In the genomic region with DNA sequence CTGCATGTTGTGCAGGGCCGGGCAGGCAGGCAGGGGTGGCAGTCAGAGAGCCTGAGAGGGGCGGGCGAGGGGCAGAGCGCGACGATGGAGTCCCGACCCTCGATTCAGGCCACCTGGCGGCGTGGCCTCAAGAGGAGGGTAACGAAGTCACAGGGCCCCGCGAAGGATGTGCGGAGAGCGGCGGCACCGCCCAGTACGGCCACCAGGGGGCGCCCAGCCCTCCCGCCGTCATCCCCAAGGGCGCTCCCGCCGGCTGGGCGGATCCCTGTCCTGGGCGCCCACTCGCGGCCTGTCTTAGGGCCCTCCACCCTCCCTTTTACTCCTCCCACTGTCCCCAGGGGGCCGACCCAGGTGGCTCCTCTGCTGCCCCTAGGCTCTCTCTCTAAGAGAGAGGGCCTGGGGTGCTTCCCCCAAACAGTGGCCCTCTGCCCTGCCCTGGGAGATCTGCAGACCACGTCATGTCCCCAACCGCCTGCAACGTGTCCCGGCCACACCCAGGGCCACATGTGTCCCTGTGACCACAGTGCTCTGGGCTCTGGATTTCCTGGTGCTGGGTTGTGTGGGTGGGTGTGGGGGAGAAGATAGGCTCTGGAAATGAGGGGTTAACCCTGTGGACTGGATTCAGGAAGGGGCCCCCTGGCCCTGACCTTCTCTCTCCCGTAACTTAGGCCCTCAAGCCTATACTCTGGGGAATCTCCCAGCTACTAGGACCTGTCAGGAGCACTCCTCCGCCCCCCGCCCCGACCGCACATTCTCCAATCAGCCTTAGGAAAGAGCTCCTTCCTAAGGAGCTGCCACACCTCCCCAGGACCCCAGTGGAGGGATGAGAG, we compare ENCODE assay signal across 1 cellular context.
A peak's percentile ranks its signal among the peaks of the same experiment; 100 is the strongest.
TF ChIP-seq lines count a peak whose summit lies in the region.

No MANE protein-coding gene starts in this region.

TF ChIP-seq in K562, 482 proteins besides CTCF, POLR2A, EP300 and RAD21 (continued from another document and continues in another):
- TF ChIP-seq, protein P1, sequence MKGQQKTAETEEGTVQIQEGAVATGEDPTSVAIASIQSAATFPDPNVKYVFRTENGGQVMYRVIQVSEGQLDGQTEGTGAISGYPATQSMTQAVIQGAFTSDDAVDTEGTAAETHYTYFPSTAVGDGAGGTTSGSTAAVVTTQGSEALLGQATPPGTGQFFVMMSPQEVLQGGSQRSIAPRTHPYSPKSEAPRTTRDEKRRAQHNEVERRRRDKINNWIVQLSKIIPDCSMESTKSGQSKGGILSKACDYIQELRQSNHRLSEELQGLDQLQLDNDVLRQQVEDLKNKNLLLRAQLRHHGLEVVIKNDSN (CRISPR knock-in tag; IDR thresholded peaks at IDR 0.05) = peak; percentile 51
- TF ChIP-seq RNF2 (IDR thresholded peaks at IDR 0.05) (peak; percentile 66), KDM5B (IDR thresholded peaks at IDR 0.05; ENCODE audit: insufficient replicate concordance, low read depth, low read length) (peak; percentile 69), MBD2 (IDR thresholded peaks at IDR 0.05; ENCODE audit: borderline replicate concordance, low read depth) (peak; percentile 46; the same call in 1 of the 2 replicates), ZNF583 (CRISPR knock-in tag; IDR thresholded peaks at IDR 0.05) (peak; percentile 86), NR4A1 (CRISPR knock-in tag; IDR thresholded peaks at IDR 0.05) (no peak), NR4A1 (tag; IDR thresholded peaks at IDR 0.05) (peak; percentile 76; the same call in 1 of the 2 replicates), SIN3B (IDR thresholded peaks at IDR 0.05; ENCODE audit: low read depth) (0 out of 2 replicates have a peak, but pooled peaks have one; percentile 48), YBX1 (IDR thresholded peaks at IDR 0.05) (no peak), ZNF717 (CRISPR knock-in tag; IDR thresholded peaks at IDR 0.05) (no peak), OTX1 (CRISPR knock-in tag; IDR thresholded peaks at IDR 0.05) (0 out of 2 replicates have a peak, but pooled peaks have one; percentile 60), SMAD3 (CRISPR knock-in tag; conservative IDR thresholded peaks at IDR 0.05) (peak; percentile 75; the same call in 1 of the 2 replicates), HDAC6 (IDR thresholded peaks at IDR 0.05; ENCODE audit: low read depth, low read length) (no peak), CXXC5 (CRISPR knock-in tag; IDR thresholded peaks at IDR 0.05) (peak; percentile 83), SMAD4 (CRISPR knock-in tag; conservative IDR thresholded peaks at IDR 0.05) (peak; percentile 93)
- TF ChIP-seq, protein P2, sequence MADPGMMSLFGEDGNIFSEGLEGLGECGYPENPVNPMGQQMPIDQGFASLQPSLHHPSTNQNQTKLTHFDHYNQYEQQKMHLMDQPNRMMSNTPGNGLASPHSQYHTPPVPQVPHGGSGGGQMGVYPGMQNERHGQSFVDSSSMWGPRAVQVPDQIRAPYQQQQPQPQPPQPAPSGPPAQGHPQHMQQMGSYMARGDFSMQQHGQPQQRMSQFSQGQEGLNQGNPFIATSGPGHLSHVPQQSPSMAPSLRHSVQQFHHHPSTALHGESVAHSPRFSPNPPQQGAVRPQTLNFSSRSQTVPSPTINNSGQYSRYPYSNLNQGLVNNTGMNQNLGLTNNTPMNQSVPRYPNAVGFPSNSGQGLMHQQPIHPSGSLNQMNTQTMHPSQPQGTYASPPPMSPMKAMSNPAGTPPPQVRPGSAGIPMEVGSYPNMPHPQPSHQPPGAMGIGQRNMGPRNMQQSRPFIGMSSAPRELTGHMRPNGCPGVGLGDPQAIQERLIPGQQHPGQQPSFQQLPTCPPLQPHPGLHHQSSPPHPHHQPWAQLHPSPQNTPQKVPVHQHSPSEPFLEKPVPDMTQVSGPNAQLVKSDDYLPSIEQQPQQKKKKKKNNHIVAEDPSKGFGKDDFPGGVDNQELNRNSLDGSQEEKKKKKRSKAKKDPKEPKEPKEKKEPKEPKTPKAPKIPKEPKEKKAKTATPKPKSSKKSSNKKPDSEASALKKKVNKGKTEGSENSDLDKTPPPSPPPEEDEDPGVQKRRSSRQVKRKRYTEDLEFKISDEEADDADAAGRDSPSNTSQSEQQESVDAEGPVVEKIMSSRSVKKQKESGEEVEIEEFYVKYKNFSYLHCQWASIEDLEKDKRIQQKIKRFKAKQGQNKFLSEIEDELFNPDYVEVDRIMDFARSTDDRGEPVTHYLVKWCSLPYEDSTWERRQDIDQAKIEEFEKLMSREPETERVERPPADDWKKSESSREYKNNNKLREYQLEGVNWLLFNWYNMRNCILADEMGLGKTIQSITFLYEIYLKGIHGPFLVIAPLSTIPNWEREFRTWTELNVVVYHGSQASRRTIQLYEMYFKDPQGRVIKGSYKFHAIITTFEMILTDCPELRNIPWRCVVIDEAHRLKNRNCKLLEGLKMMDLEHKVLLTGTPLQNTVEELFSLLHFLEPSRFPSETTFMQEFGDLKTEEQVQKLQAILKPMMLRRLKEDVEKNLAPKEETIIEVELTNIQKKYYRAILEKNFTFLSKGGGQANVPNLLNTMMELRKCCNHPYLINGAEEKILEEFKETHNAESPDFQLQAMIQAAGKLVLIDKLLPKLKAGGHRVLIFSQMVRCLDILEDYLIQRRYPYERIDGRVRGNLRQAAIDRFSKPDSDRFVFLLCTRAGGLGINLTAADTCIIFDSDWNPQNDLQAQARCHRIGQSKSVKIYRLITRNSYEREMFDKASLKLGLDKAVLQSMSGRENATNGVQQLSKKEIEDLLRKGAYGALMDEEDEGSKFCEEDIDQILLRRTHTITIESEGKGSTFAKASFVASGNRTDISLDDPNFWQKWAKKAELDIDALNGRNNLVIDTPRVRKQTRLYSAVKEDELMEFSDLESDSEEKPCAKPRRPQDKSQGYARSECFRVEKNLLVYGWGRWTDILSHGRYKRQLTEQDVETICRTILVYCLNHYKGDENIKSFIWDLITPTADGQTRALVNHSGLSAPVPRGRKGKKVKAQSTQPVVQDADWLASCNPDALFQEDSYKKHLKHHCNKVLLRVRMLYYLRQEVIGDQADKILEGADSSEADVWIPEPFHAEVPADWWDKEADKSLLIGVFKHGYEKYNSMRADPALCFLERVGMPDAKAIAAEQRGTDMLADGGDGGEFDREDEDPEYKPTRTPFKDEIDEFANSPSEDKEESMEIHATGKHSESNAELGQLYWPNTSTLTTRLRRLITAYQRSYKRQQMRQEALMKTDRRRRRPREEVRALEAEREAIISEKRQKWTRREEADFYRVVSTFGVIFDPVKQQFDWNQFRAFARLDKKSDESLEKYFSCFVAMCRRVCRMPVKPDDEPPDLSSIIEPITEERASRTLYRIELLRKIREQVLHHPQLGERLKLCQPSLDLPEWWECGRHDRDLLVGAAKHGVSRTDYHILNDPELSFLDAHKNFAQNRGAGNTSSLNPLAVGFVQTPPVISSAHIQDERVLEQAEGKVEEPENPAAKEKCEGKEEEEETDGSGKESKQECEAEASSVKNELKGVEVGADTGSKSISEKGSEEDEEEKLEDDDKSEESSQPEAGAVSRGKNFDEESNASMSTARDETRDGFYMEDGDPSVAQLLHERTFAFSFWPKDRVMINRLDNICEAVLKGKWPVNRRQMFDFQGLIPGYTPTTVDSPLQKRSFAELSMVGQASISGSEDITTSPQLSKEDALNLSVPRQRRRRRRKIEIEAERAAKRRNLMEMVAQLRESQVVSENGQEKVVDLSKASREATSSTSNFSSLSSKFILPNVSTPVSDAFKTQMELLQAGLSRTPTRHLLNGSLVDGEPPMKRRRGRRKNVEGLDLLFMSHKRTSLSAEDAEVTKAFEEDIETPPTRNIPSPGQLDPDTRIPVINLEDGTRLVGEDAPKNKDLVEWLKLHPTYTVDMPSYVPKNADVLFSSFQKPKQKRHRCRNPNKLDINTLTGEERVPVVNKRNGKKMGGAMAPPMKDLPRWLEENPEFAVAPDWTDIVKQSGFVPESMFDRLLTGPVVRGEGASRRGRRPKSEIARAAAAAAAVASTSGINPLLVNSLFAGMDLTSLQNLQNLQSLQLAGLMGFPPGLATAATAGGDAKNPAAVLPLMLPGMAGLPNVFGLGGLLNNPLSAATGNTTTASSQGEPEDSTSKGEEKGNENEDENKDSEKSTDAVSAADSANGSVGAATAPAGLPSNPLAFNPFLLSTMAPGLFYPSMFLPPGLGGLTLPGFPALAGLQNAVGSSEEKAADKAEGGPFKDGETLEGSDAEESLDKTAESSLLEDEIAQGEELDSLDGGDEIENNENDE (IDR thresholded peaks at IDR 0.05; ENCODE audit: low read depth, low read length) = no peak
- TF ChIP-seq, protein P3, sequence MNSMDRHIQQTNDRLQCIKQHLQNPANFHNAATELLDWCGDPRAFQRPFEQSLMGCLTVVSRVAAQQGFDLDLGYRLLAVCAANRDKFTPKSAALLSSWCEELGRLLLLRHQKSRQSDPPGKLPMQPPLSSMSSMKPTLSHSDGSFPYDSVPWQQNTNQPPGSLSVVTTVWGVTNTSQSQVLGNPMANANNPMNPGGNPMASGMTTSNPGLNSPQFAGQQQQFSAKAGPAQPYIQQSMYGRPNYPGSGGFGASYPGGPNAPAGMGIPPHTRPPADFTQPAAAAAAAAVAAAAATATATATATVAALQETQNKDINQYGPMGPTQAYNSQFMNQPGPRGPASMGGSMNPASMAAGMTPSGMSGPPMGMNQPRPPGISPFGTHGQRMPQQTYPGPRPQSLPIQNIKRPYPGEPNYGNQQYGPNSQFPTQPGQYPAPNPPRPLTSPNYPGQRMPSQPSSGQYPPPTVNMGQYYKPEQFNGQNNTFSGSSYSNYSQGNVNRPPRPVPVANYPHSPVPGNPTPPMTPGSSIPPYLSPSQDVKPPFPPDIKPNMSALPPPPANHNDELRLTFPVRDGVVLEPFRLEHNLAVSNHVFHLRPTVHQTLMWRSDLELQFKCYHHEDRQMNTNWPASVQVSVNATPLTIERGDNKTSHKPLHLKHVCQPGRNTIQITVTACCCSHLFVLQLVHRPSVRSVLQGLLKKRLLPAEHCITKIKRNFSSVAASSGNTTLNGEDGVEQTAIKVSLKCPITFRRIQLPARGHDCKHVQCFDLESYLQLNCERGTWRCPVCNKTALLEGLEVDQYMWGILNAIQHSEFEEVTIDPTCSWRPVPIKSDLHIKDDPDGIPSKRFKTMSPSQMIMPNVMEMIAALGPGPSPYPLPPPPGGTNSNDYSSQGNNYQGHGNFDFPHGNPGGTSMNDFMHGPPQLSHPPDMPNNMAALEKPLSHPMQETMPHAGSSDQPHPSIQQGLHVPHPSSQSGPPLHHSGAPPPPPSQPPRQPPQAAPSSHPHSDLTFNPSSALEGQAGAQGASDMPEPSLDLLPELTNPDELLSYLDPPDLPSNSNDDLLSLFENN (IDR thresholded peaks at IDR 0.05; ENCODE audit: low read depth in 2 of 2, low read length in 2 of 2) = peak in 1 of 2 experiments; percentile 16; a peak in 2 of 4 replicates
- TF ChIP-seq, protein P4, sequence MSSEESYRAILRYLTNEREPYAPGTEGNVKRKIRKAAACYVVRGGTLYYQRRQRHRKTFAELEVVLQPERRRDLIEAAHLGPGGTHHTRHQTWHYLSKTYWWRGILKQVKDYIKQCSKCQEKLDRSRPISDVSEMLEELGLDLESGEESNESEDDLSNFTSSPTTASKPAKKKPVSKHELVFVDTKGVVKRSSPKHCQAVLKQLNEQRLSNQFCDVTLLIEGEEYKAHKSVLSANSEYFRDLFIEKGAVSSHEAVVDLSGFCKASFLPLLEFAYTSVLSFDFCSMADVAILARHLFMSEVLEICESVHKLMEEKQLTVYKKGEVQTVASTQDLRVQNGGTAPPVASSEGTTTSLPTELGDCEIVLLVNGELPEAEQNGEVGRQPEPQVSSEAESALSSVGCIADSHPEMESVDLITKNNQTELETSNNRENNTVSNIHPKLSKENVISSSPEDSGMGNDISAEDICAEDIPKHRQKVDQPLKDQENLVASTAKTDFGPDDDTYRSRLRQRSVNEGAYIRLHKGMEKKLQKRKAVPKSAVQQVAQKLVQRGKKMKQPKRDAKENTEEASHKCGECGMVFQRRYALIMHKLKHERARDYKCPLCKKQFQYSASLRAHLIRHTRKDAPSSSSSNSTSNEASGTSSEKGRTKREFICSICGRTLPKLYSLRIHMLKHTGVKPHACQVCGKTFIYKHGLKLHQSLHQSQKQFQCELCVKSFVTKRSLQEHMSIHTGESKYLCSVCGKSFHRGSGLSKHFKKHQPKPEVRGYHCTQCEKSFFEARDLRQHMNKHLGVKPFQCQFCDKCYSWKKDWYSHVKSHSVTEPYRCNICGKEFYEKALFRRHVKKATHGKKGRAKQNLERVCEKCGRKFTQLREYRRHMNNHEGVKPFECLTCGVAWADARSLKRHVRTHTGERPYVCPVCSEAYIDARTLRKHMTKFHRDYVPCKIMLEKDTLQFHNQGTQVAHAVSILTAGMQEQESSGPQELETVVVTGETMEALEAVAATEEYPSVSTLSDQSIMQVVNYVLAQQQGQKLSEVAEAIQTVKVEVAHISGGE (CRISPR knock-in tag; IDR thresholded peaks at IDR 0.05) = no peak
- TF ChIP-seq, protein P5, sequence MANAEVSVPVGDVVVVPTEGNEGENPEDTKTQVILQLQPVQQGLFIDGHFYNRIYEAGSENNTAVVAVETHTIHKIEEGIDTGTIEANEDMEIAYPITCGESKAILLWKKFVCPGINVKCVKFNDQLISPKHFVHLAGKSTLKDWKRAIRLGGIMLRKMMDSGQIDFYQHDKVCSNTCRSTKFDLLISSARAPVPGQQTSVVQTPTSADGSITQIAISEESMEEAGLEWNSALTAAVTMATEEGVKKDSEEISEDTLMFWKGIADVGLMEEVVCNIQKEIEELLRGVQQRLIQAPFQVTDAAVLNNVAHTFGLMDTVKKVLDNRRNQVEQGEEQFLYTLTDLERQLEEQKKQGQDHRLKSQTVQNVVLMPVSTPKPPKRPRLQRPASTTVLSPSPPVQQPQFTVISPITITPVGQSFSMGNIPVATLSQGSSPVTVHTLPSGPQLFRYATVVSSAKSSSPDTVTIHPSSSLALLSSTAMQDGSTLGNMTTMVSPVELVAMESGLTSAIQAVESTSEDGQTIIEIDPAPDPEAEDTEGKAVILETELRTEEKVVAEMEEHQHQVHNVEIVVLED (CRISPR knock-in tag; IDR thresholded peaks at IDR 0.05) = peak; percentile 40; the same call in 1 of the 2 replicates
- TF ChIP-seq, protein P6, sequence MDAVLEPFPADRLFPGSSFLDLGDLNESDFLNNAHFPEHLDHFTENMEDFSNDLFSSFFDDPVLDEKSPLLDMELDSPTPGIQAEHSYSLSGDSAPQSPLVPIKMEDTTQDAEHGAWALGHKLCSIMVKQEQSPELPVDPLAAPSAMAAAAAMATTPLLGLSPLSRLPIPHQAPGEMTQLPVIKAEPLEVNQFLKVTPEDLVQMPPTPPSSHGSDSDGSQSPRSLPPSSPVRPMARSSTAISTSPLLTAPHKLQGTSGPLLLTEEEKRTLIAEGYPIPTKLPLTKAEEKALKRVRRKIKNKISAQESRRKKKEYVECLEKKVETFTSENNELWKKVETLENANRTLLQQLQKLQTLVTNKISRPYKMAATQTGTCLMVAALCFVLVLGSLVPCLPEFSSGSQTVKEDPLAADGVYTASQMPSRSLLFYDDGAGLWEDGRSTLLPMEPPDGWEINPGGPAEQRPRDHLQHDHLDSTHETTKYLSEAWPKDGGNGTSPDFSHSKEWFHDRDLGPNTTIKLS (IDR thresholded peaks at IDR 0.05; ENCODE audit: borderline replicate concordance, low read depth) = peak; percentile 98
- TF ChIP-seq, protein P7, sequence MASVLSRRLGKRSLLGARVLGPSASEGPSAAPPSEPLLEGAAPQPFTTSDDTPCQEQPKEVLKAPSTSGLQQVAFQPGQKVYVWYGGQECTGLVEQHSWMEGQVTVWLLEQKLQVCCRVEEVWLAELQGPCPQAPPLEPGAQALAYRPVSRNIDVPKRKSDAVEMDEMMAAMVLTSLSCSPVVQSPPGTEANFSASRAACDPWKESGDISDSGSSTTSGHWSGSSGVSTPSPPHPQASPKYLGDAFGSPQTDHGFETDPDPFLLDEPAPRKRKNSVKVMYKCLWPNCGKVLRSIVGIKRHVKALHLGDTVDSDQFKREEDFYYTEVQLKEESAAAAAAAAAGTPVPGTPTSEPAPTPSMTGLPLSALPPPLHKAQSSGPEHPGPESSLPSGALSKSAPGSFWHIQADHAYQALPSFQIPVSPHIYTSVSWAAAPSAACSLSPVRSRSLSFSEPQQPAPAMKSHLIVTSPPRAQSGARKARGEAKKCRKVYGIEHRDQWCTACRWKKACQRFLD (CRISPR knock-in tag; IDR thresholded peaks at IDR 0.05) = peak; percentile 86; the same call in 1 of the 2 replicates
